In genomic region chr16:70778901-70779309, GRCh38 we compare ENCODE assay signal across 9 cellular contexts. TPM values are rescaled to one million over a fixed set of nuclear protein-coding genes. Genes with fewer than 3 reads are reported as not detected.
DNase-seq lines count a peak whose midpoint lies in the region; ATAC-seq, FAIRE-seq and TF ChIP-seq lines count a peak whose summit lies in the region.
"Had no signal": no experiment of that assay in that cellular context is flagged by ENCODE, and none has a peak within 500 bp of the region (broad histone marks: within the 10 kb centered on the region; RNA-seq: fewer than 3 reads in every experiment).

No MANE protein-coding gene starts in this region.

- H4K8ac ChIP-seq in IMR-90 (ENCODE audit: low read depth in 2 of 2, low read length in 2 of 2): no peak overlapping the region

- H4K20me1 ChIP-seq in IMR-90 (ENCODE audit: insufficient read depth, low read length): peaks cover 9% of the 10 kb centered on the region; the same call in 1 of the 2 replicates
- H4K20me1 ChIP-seq in MM.1S (ENCODE audit: insufficient read depth, low read length): no peaks in the 10 kb centered on the region

- H3K14ac ChIP-seq in IMR-90 (replicated peaks; ENCODE audit: low read depth, low read length): no peak overlapping the region

- H4K5ac ChIP-seq in IMR-90 (ENCODE audit: low read depth, low read length): no peak overlapping the region

- no peaks in the 10 kb centered on the region for H3K9me2 ChIP-seq in MM.1S (replicated peaks; ENCODE audit: insufficient read depth, low read length)

- intact Hi-C loops in IMR-90 (cut with micrococcal nuclease): loop anchor here (10.0 kb wide), 2 partner anchors 224 to 576 kb away; partner anchors contain the start of gene CALB2
- intact Hi-C loops in body of pancreas (cut with DNase I): no loop called here

- POLR2A ChIA-PET in IMR-90 (lab: Charles Lee; ENCODE audit: unreplicated experiment): interaction anchor here (0.6 kb wide), 1 partner anchor 242 kb away, joined by 3 read pairs; no protein-coding TSS in a partner anchor

- no peak overlapping the region for H3K4me3 ChIP-seq in ACC112 (ENCODE audit: low read depth, low read length)
- no peak overlapping the region for H3K4me3 ChIP-seq in IMR-90 (ENCODE audit: insufficient read depth, low read depth, low read length)
- H3K4me3 ChIP-seq in body of pancreas: no peak overlapping the region
- H3K4me3 ChIP-seq in MM.1S (ENCODE audit: low read length): no peak overlapping the region
- H3K4me3 ChIP-seq: right lobe of liver had no signal

- H3K4me2 ChIP-seq in IMR-90 (ENCODE audit: low read depth, low read length) (no peak overlapping the region), MM.1S (ENCODE audit: low read depth, low read length) (no peak overlapping the region)

- H3K79me1 ChIP-seq in IMR-90 (ENCODE audit: low read depth in 1 of 2, low read length in 2 of 2): peaks cover 0 to 15% of the 10 kb centered on the region in 2 experiments; a peak in 2 of 4 replicates

- DNase-seq in IMR-90: peak; percentile 92
- peak; percentile 21 to 42 (median 36) for DNase-seq in body of pancreas
- peak; percentile 93 for DNase-seq in left kidney (ENCODE audit: low read depth, low spot score)
- DNase-seq in MM.1S: no peak
- DNase-seq in T-helper 2 cell: no peak
- no peak for DNase-seq in D721Med (ENCODE audit: insufficient read length, low spot score)
- DNase-seq: right lobe of liver had no signal

- peaks cover 10% of the 10 kb centered on the region for H3K9me1 ChIP-seq in IMR-90 (ENCODE audit: insufficient read depth, low read length)

- CTCF ChIA-PET in IMR-90 (lab: Yijun Ruan, JAX): interaction anchor here (0.6 to 1.6 kb wide), 5 partner anchors 9 to 721 kb away, joined by 3 to 5 read pairs (median 3); no protein-coding TSS in a partner anchor

- no peak overlapping the region for H3K56ac ChIP-seq in IMR-90 (ENCODE audit: extremely low read depth, insufficient read depth, low read length)

- H3K36me3 ChIP-seq in ACC112 (ENCODE audit: insufficient read depth, low read length): peaks cover 32% of the 10 kb centered on the region
- H3K36me3 ChIP-seq in IMR-90 (ENCODE audit: control insufficient read depth, insufficient read depth, low read length): peaks cover 42% of the 10 kb centered on the region
- H3K36me3 ChIP-seq in body of pancreas (replicated peaks in 1 of 2; ENCODE audit: insufficient read depth in 1 of 2, low read depth in 2 of 2): peaks cover 9 to 39% of the 10 kb centered on the region in 2 donors
- H3K36me3 ChIP-seq in MM.1S (replicated peaks; ENCODE audit: insufficient read depth, low read length): peaks cover 14% of the 10 kb centered on the region

- BruUV-seq in IMR-90 (replicated peaks; lab: Mats Ljungman, UMichigan): no TSS peak

- H3K27me3 ChIP-seq in ACC112 (ENCODE audit: insufficient read depth, low read length): no peaks in the 10 kb centered on the region
- H3K27me3 ChIP-seq in IMR-90 (ENCODE audit: control insufficient read depth, insufficient read depth, low read length): no peaks in the 10 kb centered on the region
- no peaks in the 10 kb centered on the region for H3K27me3 ChIP-seq in body of pancreas
- no peaks in the 10 kb centered on the region for H3K27me3 ChIP-seq in MM.1S (replicated peaks; ENCODE audit: insufficient read depth, low read length)
- H3K27me3 ChIP-seq: right lobe of liver had no signal

- WGBS in IMR-90 (ENCODE audit: extremely low coverage in 2 of 2, insufficient read length in 1 of 2), 2 experiments: 17% methylated on average over 2 of the region's 8 CpGs; no CpG with 5 or more reads in 1 of the 2 experiments
- WGBS in body of pancreas, 2 donors: 73 to 80% methylated on average over 8 of the region's 8 CpGs

- peak overlapping the region; percentile 19 for H2BK5ac ChIP-seq in IMR-90 (ENCODE audit: low read depth, low read length, poor library complexity, severe bottlenecking)

- H2AK5ac ChIP-seq in IMR-90 (ENCODE audit: low read depth, low read length): no peak overlapping the region

- ATAC-seq in IMR-90 (ENCODE audit: low read depth) (peak; percentile 89), body of pancreas (peak; percentile 53)
- no peak for ATAC-seq in activated CD4-positive, CD25-positive, alpha-beta regulatory T cell treated with anti-CD3 and anti-CD28 coated beads, Interleukin-2, amount 50 U/mL, for 24 hours

- H3K9me3 ChIP-seq in IMR-90 (ENCODE audit: control insufficient read depth, insufficient read depth, low read length): peaks cover 2% of the 10 kb centered on the region; the same call in 1 of the 2 replicates
- no peaks in the 10 kb centered on the region for H3K9me3 ChIP-seq in body of pancreas
- H3K9me3 ChIP-seq in MM.1S (replicated peaks; ENCODE audit: insufficient read depth, low read length): no peaks in the 10 kb centered on the region
- H3K9me3 ChIP-seq: right lobe of liver had no signal

- no peak overlapping the region for H2AK9ac ChIP-seq in IMR-90 (replicated peaks; ENCODE audit: low read depth, low read length, poor library complexity)

- TF ChIP-seq POLR2A in IMR-90 (IDR thresholded peaks at IDR 0.05; ENCODE audit: low read depth, low read length) (no peak), body of pancreas (IDR thresholded peaks at IDR 0.05) (no peak)

- H3K23ac ChIP-seq in IMR-90 (ENCODE audit: low read depth, low read length): no peak overlapping the region

- H3K9ac ChIP-seq in IMR-90 (ENCODE audit: low read depth, low read length) (no peak overlapping the region), MM.1S (ENCODE audit: low read length) (no peak overlapping the region)

- H3K4me1 ChIP-seq in ACC112 (ENCODE audit: control insufficient read depth, insufficient read depth, low read length, unreplicated experiment) (peaks cover 8% of the 10 kb centered on the region), IMR-90 (ENCODE audit: control insufficient read depth, insufficient read depth, low read length) (peaks cover 3% of the 10 kb centered on the region; the same call in 1 of the 2 replicates), body of pancreas (no peaks in the 10 kb centered on the region), MM.1S (ENCODE audit: low read length) (peaks cover under 1% of the 10 kb centered on the region; the same call in 1 of the 2 replicates)
- H3K4me1 ChIP-seq: right lobe of liver had no signal

- H4K91ac ChIP-seq in IMR-90 (ENCODE audit: insufficient read depth, low read depth, low read length): no peak overlapping the region

- H3K79me2 ChIP-seq in ACC112 (ENCODE audit: control insufficient read depth, insufficient read depth, low read length, unreplicated experiment) (no peaks in the 10 kb centered on the region), MM.1S (ENCODE audit: low read length) (no peaks in the 10 kb centered on the region)

- H2BK15ac ChIP-seq in IMR-90 (ENCODE audit: low read depth, low read length): no peak overlapping the region

- H3K27ac ChIP-seq in ACC112 (ENCODE audit: low read depth, low read length): peak overlapping the region; percentile 22; the same call in 1 of the 2 replicates
- no peak overlapping the region for H3K27ac ChIP-seq in IMR-90 (ENCODE audit: insufficient read depth, low read length)
- no peak overlapping the region for H3K27ac ChIP-seq in body of pancreas
- no peak overlapping the region for H3K27ac ChIP-seq in MM.1S (ENCODE audit: low read length)
- H3K27ac ChIP-seq: right lobe of liver had no signal

- FAIRE-seq in D721Med (lab: Jason Lieb, UNC): no peak

- TF ChIP-seq RAD21 in IMR-90 (IDR thresholded peaks at IDR 0.05; ENCODE audit: low read length): no peak

- H2BK120ac ChIP-seq in IMR-90 (ENCODE audit: low read depth, low read length): no peak overlapping the region

- no peaks in the 10 kb centered on the region for H3F3A ChIP-seq in MM.1S (ENCODE audit: insufficient read depth, low read length)

- TF ChIP-seq CTCF in IMR-90 (conservative IDR thresholded peaks at IDR 0.05; ENCODE audit: low read depth, low read length) (no peak), body of pancreas (IDR thresholded peaks at IDR 0.05) (no peak), MM.1S (IDR thresholded peaks at IDR 0.05; ENCODE audit: low read length) (no peak), D721Med (IDR thresholded peaks at IDR 0.05; ENCODE audit: insufficient read depth, missing control alignments) (no peak)

- H3K18ac ChIP-seq in IMR-90 (ENCODE audit: low read depth, low read length): no peak overlapping the region

- dilution Hi-C loops in IMR-90 (cut with HindIII; ENCODE audit: low sequenced_read_pairs, unreplicated experiment): no loop called here

- in situ Hi-C loops in IMR-90 (cut with MboI; ENCODE audit: low sequenced_read_pairs): loop anchor here (10.0 to 25.0 kb wide), 3 partner anchors 244 to 708 kb away; partner anchors contain the start of genes CMTR2 and ZNF19

- no peak overlapping the region for H2BK20ac ChIP-seq in IMR-90 (ENCODE audit: low read depth, low read length)

- no peak overlapping the region for H2AFZ ChIP-seq in ACC112 (ENCODE audit: low read length, unreplicated experiment)
- no peak overlapping the region for H2AFZ ChIP-seq in IMR-90 (replicated peaks; ENCODE audit: low read length, poor library complexity)
- no peak overlapping the region for H2AFZ ChIP-seq in MM.1S (ENCODE audit: low read length)

- no peak overlapping the region for H3K4ac ChIP-seq in IMR-90 (ENCODE audit: low read depth, low read length)

TF ChIP-seq in IMR-90, 13 proteins besides CTCF, POLR2A, EP300 and RAD21:
- TF ChIP-seq MXI1 (IDR thresholded peaks at IDR 0.05; ENCODE audit: borderline replicate concordance, low read depth, low read length) (peak; percentile 82), FOS (IDR thresholded peaks at IDR 0.05; ENCODE audit: low read depth, low read length) (peak; percentile 94), RCOR1 (IDR thresholded peaks at IDR 0.05; ENCODE audit: insufficient replicate concordance, low read length) (no peak), RFX5 (IDR thresholded peaks at IDR 0.05; ENCODE audit: low read depth, low read length) (no peak), CEBPB (IDR thresholded peaks at IDR 0.05; ENCODE audit: low read depth, low read length) (no peak; the same call in 1 of the 2 replicates), MAZ (IDR thresholded peaks at IDR 0.05; ENCODE audit: borderline replicate concordance, low read depth, low read length) (peak; percentile 57)

RNA-seq across cellular contexts. Expression of gene VAC14, which starts 22.1 kb away (rescaled TPM):
- total RNA-seq in IMR-90 (2012; rRNA removed) (18.3 and 21.1 TPM in 2 replicates), body of pancreas (10 to 100 TPM; 26.5 to 27.7 TPM)
- 40.2 and 48.3 TPM in 2 replicates for polyA plus RNA-seq in IMR-90 (2012; rRNA removed)
- 29.7 and 39.3 TPM in 2 replicates for polyA plus RNA-seq in IMR-90 (2012; cell fraction: cytosol; rRNA removed)
- polyA plus RNA-seq in IMR-90 (2012; cell fraction: nucleus; rRNA removed; ENCODE audit: low replicate concordance): 29.2 and 68.0 TPM in 2 replicates

Comparison
In these comparisons a context has a peak if more than half of its experiments do, and no peak if none do; other contexts are left out.
1. ATAC-seq: peak in IMR-90 (single experiment) and body of pancreas (single experiment); none in activated CD4-positive, CD25-positive, alpha-beta regulatory T cell treated with anti-CD3 and anti-CD28 coated beads, Interleukin-2, amount 50 U/mL, for 24 hours (0 of 2).
2. DNase-seq: peak in IMR-90 (single experiment), body of pancreas (4 of 4) and left kidney (single experiment); none in MM.1S (single experiment), T-helper 2 cell (0 of 5) and D721Med (single experiment).